In genomic region chr7:131249003-131249402, GRCh38 we compare ENCODE assay signal across 1 cellular context.
TF ChIP-seq lines count a peak whose summit lies in the region.

No MANE protein-coding gene starts in this region.

TF ChIP-seq in K562, 482 proteins besides CTCF, POLR2A, EP300 and RAD21 (continued from another document):
- TF ChIP-seq IRF1 (CRISPR knock-in tag; IDR thresholded peaks at IDR 0.05; ENCODE audit: borderline replicate concordance), result no peak
- 0 out of 2 replicates have a peak, but pooled peaks have one; percentile 35 for TF ChIP-seq FOSL1 (tag; conservative IDR thresholded peaks at IDR 0.05)
- no peak for TF ChIP-seq CEBPG (CRISPR knock-in tag; IDR thresholded peaks at IDR 0.05)
- 0 out of 4 replicates have a peak, but pooled peaks of 1 of the 2 experiments have one; percentile 25 for TF ChIP-seq CEBPG (tag; conservative IDR thresholded peaks at IDR 0.05 in 1 of 2, IDR thresholded peaks at IDR 0.05 in 1 of 2)
